Comparison of ENCODE assay signal across 8 cellular contexts in the genomic region with DNA sequence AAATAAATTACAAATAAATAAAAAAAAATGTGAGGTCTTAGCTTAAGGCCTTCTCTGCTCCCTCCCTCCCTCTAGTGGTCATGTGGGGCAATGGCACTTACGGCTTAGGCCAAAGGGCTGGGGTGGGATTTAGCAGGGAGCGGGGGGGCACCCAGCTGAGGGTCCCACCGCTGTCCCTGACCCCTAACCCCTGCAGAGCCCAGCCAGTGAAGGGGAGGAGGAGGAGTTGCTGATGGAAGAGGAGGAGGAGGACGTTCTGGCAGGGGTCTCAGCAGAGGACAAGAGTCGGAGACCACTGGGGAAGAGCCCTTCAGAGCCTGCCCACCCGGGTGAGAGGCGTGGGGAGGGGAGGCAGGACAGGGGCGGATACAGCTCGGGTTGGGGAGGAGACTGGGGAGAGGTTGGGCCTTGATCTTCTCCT. TPM values are rescaled to one million over a fixed set of nuclear protein-coding genes. Genes with fewer than 3 reads are reported as not detected.
DNase-seq lines count a peak whose midpoint lies in the region; ATAC-seq and TF ChIP-seq lines count a peak whose summit lies in the region.

No MANE protein-coding gene starts in this region.

- POLR2A ChIA-PET in PC-3 (lab: Charles Lee; ENCODE audit: unreplicated experiment): interaction anchor here (0.6 to 0.7 kb wide), 2 partner anchors 9 to 11 kb away, joined by 3 to 11 read pairs; a partner anchor contains a TSS

- H4K20me1 ChIP-seq in PC-3 (ENCODE audit: low read length): no peaks in the 10 kb centered on the region

- H3K36me3 ChIP-seq in PC-3 (ENCODE audit: low read depth, low read length) (no peaks in the 10 kb centered on the region), gastrocnemius medialis (no peaks in the 10 kb centered on the region)

- H3K27ac ChIP-seq in PC-3 (ENCODE audit: low read length) (no peak overlapping the region), gastrocnemius medialis (no peak overlapping the region)

- H3K4me3 ChIP-seq in PC-3 (ENCODE audit: low read length) (no peak overlapping the region), gastrocnemius medialis (no peak overlapping the region)

- no peaks in the 10 kb centered on the region for H3K79me2 ChIP-seq in PC-3 (ENCODE audit: low read length)

- H3K9me2 ChIP-seq in PC-3 (replicated peaks; ENCODE audit: low read length): no peaks in the 10 kb centered on the region

- TF ChIP-seq POLR2A in gastrocnemius medialis (IDR thresholded peaks at IDR 0.05): no peak

- TF ChIP-seq CTCF in PC-3 (conservative IDR thresholded peaks at IDR 0.05; ENCODE audit: low read depth, low read length) (peak; percentile 65), glutamatergic neuron (IDR thresholded peaks at IDR 0.05; ENCODE audit: partially characterized antibody, unreplicated experiment) (peak; percentile 95), gastrocnemius medialis (IDR thresholded peaks at IDR 0.05 in 4 of 5, conservative IDR thresholded peaks at IDR 0.05 in 1 of 5) (peak; percentile 56 to 86 (median 67))

- no peaks in the 10 kb centered on the region for H3K36me3 Mint-ChIP-seq in glutamatergic neuron (ENCODE audit: unreplicated experiment)

- BruUV-seq in PC-3 (replicated peaks; lab: Mats Ljungman, UMichigan): no TSS peak

- in situ Hi-C loops in gastrocnemius medialis (cut with MboI; ENCODE audit: low sequenced_read_pairs in 4 of 4): loop anchor here in 1 of 4 donors (10.0 kb wide), 1 partner anchor 88 kb away; no protein-coding TSS in a partner anchor

- H3K9me3 ChIP-seq in PC-3 (ENCODE audit: low read length) (no peaks in the 10 kb centered on the region), gastrocnemius medialis (no peaks in the 10 kb centered on the region)

- no peaks in the 10 kb centered on the region for H3K27me3 ChIP-seq in PC-3 (ENCODE audit: low read length)
- H3K27me3 ChIP-seq in gastrocnemius medialis: no peaks in the 10 kb centered on the region

- peaks cover 1% of the 10 kb centered on the region for H3K27me3 Mint-ChIP-seq in glutamatergic neuron (ENCODE audit: unreplicated experiment)

- no peak overlapping the region for H3K4me3 Mint-ChIP-seq in glutamatergic neuron (ENCODE audit: unreplicated experiment)

- no peak overlapping the region for H2AFZ ChIP-seq in PC-3 (ENCODE audit: low read length)

- H3K27ac Mint-ChIP-seq in glutamatergic neuron (ENCODE audit: unreplicated experiment): no peak overlapping the region

- H3K4me1 ChIP-seq in PC-3 (ENCODE audit: insufficient read depth, low read length): no peaks in the 10 kb centered on the region
- H3K4me1 ChIP-seq in gastrocnemius medialis: no peaks in the 10 kb centered on the region

- intact Hi-C loops in PC-3 (cut with micrococcal nuclease) (loop anchor here (5.0 kb wide), 1 partner anchor 85 kb away; no protein-coding TSS in a partner anchor), gastrocnemius medialis (cut with DNase I; ENCODE audit: low total_unique reads) (loop anchor here (1.0 kb wide), 1 partner anchor 85 kb away; no protein-coding TSS in a partner anchor)

- H3K4me1 Mint-ChIP-seq in glutamatergic neuron (ENCODE audit: low read depth, unreplicated experiment): no peaks in the 10 kb centered on the region

- H3F3A ChIP-seq in PC-3 (ENCODE audit: low read length, unreplicated experiment): no peaks in the 10 kb centered on the region

- peaks cover 1% of the 10 kb centered on the region for H3K9me3 Mint-ChIP-seq in glutamatergic neuron (ENCODE audit: unreplicated experiment)

- H3K9ac ChIP-seq in PC-3 (ENCODE audit: low read length): no peak overlapping the region

- DNase-seq in AG08396 (ENCODE audit: low spot score): peak; percentile 80
- DNase-seq in H4 (ENCODE audit: low spot score): peak; percentile 47
- DNase-seq in PC-3: peak; percentile 57
- peak; percentile 45 for DNase-seq in activated gamma-delta T cell treated with anti-CD3 and anti-CD28 coated beads, Interleukin-2, amount 50 U/mL, for 16 hours (ENCODE audit: low read depth)
- peak; percentile 75 for DNase-seq in glutamatergic neuron
- DNase-seq in gastrocnemius medialis: no peak
- DNase-seq in cerebellar cortex (ENCODE audit: low spot score): no peak

- peak; percentile 55; the same call in 1 of the 2 replicates for ATAC-seq in PC-3
- peak; percentile 25 to 77 for ATAC-seq in gastrocnemius medialis
- ATAC-seq in HG02870 (IDR thresholded peaks at IDR 0.05; ENCODE audit: unreplicated experiment): no peak

- CTCF ChIA-PET in PC-3 (lab: Charles Lee): interaction anchor here (0.6 to 1.2 kb wide), 7 partner anchors 10 to 574 kb away, joined by 3 to 23 read pairs (median 5); a partner anchor contains a TSS

- H3K4me2 ChIP-seq in PC-3 (ENCODE audit: low read length): no peak overlapping the region

RNA-seq across cellular contexts. Expression of a gene that starts 9.3 kb away (rescaled TPM):
- total RNA-seq in H4 (2014; rRNA removed; shearing (Covaris generic)): 1.7 and 2.9 TPM in 2 replicates
- 5.6 and 10.9 TPM in 2 replicates for total RNA-seq in PC-3 (2014; rRNA removed)
- 56.7 TPM for total RNA-seq in glutamatergic neuron (ENCODE audit: unreplicated experiment)
- total RNA-seq in gastrocnemius medialis: 1 to 10 TPM; 2.7 to 3.1 (median 3.0) TPM

RNA-seq across cellular contexts. Expression of a gene that starts 14.1 kb away (rescaled TPM):
- total RNA-seq in H4 (2014; rRNA removed; shearing (Covaris generic)): 0.19 and 0.78 TPM in 2 replicates
- 71.1 and 72.6 TPM in 2 replicates for total RNA-seq in PC-3 (2014; rRNA removed)
- total RNA-seq in glutamatergic neuron (ENCODE audit: unreplicated experiment): 18.1 TPM
- 1 to 10 TPM in 2 of 4 donors, under 1 TPM in 1, not detected in 1; 0.94 to 2.1 (median 1.3) TPM for total RNA-seq in gastrocnemius medialis

RNA-seq across cellular contexts. Expression of a gene that starts 47.6 kb away (rescaled TPM):
- 34.1 TPM in 2 replicates for total RNA-seq in H4 (2014; rRNA removed; shearing (Covaris generic))
- total RNA-seq in PC-3 (2014; rRNA removed) (59.8 and 71.1 TPM in 2 replicates), glutamatergic neuron (ENCODE audit: unreplicated experiment) (56.3 TPM), gastrocnemius medialis (10 to 100 TPM; 11.6 to 19.4 (median 15.8) TPM)

RNA-seq across cellular contexts. Expression of a gene that starts 48.3 kb away (rescaled TPM):
- 19.0 and 26.7 TPM in 2 replicates for total RNA-seq in H4 (2014; rRNA removed; shearing (Covaris generic))
- 8.7 and 11.3 TPM in 2 replicates for total RNA-seq in PC-3 (2014; rRNA removed)
- 156 TPM for total RNA-seq in glutamatergic neuron (ENCODE audit: unreplicated experiment)
- total RNA-seq in gastrocnemius medialis: not detected

RNA-seq across cellular contexts. Expression of a gene that starts 49.7 kb away (rescaled TPM):
- 18.6 and 19.0 TPM in 2 replicates for total RNA-seq in H4 (2014; rRNA removed; shearing (Covaris generic))
- 48.9 and 59.8 TPM in 2 replicates for total RNA-seq in PC-3 (2014; rRNA removed)
- total RNA-seq in glutamatergic neuron (ENCODE audit: unreplicated experiment): 20.5 TPM
- 10 to 100 TPM in 2 of 4 donors, 1 to 10 TPM in 2; 7.3 to 15.8 (median 9.7) TPM for total RNA-seq in gastrocnemius medialis

Comparison
In these comparisons a context has a peak if more than half of its experiments do, and no peak if none do; other contexts are left out.
1. DNase-seq: peak in AG08396 (single experiment), H4 (single experiment), PC-3 (single experiment), activated gamma-delta T cell treated with anti-CD3 and anti-CD28 coated beads, Interleukin-2, amount 50 U/mL, for 16 hours (single experiment) and glutamatergic neuron (single experiment); none in gastrocnemius medialis (0 of 2) and cerebellar cortex (single experiment).
2. Peak in every context shown above with its lines, with median percentiles within 50 percentile points of each other: CTCF ChIP-seq.